Comparison of ENCODE assay signal across 26 cellular contexts in genomic region chr20:21209668-21210067, GRCh38.
"Had no signal": no experiment of that assay in that cellular context is flagged by ENCODE, and none has a peak within 500 bp of the region (broad histone marks: within the 10 kb centered on the region; RNA-seq: fewer than 3 reads in every experiment).

No MANE protein-coding gene starts in this region.

- H3K27ac ChIP-seq: stomach, suprapubic skin, testis, thoracic aorta, thyroid gland, tibial artery, tibial nerve, transverse colon, upper lobe of left lung, upper lobe of right lung, uterus, vagina had no signal

- FAIRE-seq: urothelium cell line had no signal

- H3K27me3 ChIP-seq: stomach, suprapubic skin, testis, thyroid gland, tibial artery, tibial nerve, transverse colon, upper lobe of left lung, upper lobe of right lung, uterus, vagina had no signal

- DNase-seq: stimulated activated CD4-positive, alpha-beta T cell treated with anti-CD3 and anti-CD28 coated beads, Interleukin-2, amount 100 ng/mL, for 48 hours; stimulated activated CD4-positive, alpha-beta T cell treated with anti-CD3 and anti-CD28 coated beads, Interleukin-4, amount 100 ng/mL, for 1 hour; stimulated activated CD4-positive, alpha-beta T cell treated with anti-CD3 and anti-CD28 coated beads, Interleukin-4, amount 100 ng/mL, for 24 hours; stimulated activated CD4-positive, alpha-beta T cell treated with anti-CD3 and anti-CD28 coated beads, Interleukin-4, amount 100 ng/mL, for 4 hours; stimulated activated CD8-positive, alpha-beta memory T cell treated with anti-CD3 and anti-CD28 coated beads, Interleukin-4, amount 100 ng/mL, for 48 hours; stimulated activated naive B cell treated with anti-CD40 and anti-IgM and Interleukin-4, amounts not matched to agents 10 μg/mL and 1 μg/mL and 100 μg/mL, for 72 hours; stimulated activated naive CD4-positive, alpha-beta T cell; stimulated activated naive CD4-positive, alpha-beta T cell treated with Interleukin-2 at 50 U/mL for 16 hours; stimulated activated naive CD8-positive, alpha-beta T cell treated with anti-CD3 and anti-CD28 coated beads, Interleukin-15, amount 100 ng/mL, for 72 hours; stimulated activated naive CD8-positive, alpha-beta T cell treated with anti-CD3 and anti-CD28 coated beads, Interleukin-15, Interleukin-2, amounts not matched to agents 100 U/mL and 50 U/mL, for 24 hours; stomach; substantia nigra; testis; thyroid gland; tibial artery; transverse colon; upper lobe of left lung; upper lobe of right lung; uterus had no signal

- H3K4me3 ChIP-seq: stomach, suprapubic skin, testis, thoracic aorta, thyroid gland, tibial artery, tibial nerve, transverse colon, upper lobe of left lung, upper lobe of right lung, uterus, vagina had no signal

- H3K9me3 ChIP-seq: stomach, suprapubic skin, testis, thoracic aorta, thyroid gland, tibial artery, tibial nerve, transverse colon, upper lobe of left lung, upper lobe of right lung, uterus, vagina had no signal

- ATAC-seq: stimulated activated effector memory CD8-positive, alpha-beta T cell treated with anti-CD3 and anti-CD28 coated beads, Interleukin-12 subunit alpha, Interleukin-12 subunit beta, amount 100 ng/mL, for 72 hours; stimulated activated memory B cell treated with anti-CD40 and anti-IgM and Interleukin-4, amounts not matched to agents 10 μg/mL and 1 μg/mL and 100 μg/mL, for 72 hours; stimulated activated naive B cell treated with anti-CD40 and anti-IgM and Interleukin-4, amounts not matched to agents 10 μg/mL and 1 μg/mL and 100 μg/mL, for 72 hours; stimulated activated naive CD8-positive, alpha-beta T cell treated with anti-CD3 and anti-CD28 coated beads, Interleukin-15, amount 100 ng/mL, for 72 hours; stimulated activated naive CD8-positive, alpha-beta T cell treated with anti-CD3 and anti-CD28 coated beads, Interleukin-15, Interleukin-2, amounts not matched to agents 100 U/mL and 50 U/mL, for 24 hours; upper lobe of right lung had no signal

- H3K36me3 ChIP-seq: thoracic aorta, thyroid gland, upper lobe of right lung, uterus had no signal

- H3K4me1 ChIP-seq: stomach, suprapubic skin, testis, tibial artery, tibial nerve, transverse colon, upper lobe of left lung, upper lobe of right lung, uterus, vagina had no signal
